7 cellular contexts compared by ENCODE assay signal in genomic region chr9:94156549-94157407, GRCh38.
A peak's percentile ranks its signal among the peaks of the same experiment; 100 is the strongest.
DNase-seq lines count a peak whose midpoint lies in the region; ATAC-seq and TF ChIP-seq lines count a peak whose summit lies in the region.

No MANE protein-coding gene starts in this region.

- no peaks in the 10 kb centered on the region for H3K36me3 ChIP-seq in vagina

- TF ChIP-seq POLR2A in vagina (IDR thresholded peaks at IDR 0.05), result no peak

- intact Hi-C loops in vagina (cut with DNase I), result no loop called here

- DNase-seq in M059J (ENCODE audit: low read depth) (peak; percentile 90), anterior cingulate cortex (lab: John Stamatoyannopoulos, UW) (peak in 43 of 58 donors; percentile 5 to 81 (median 37)), inferior parietal cortex (ENCODE audit: extremely low spot score) (peak; percentile 69), vagina (ENCODE audit: extremely low spot score in 2 of 2) (no peak)

- no peak for TF ChIP-seq CTCF in vagina (IDR thresholded peaks at IDR 0.05)

- H3K9me3 ChIP-seq in vagina, result no peaks in the 10 kb centered on the region

- ATAC-seq in HG03520 (IDR thresholded peaks at IDR 0.05; ENCODE audit: unreplicated experiment) (no peak), GM18861 (IDR thresholded peaks at IDR 0.05; ENCODE audit: unreplicated experiment) (no peak)

- no peaks in the 10 kb centered on the region for H3K27me3 ChIP-seq in vagina

- H3K4me1 ChIP-seq in vagina, result peaks cover 15% of the 10 kb centered on the region

- H3K27ac ChIP-seq in temporal lobe (ENCODE audit: low read depth, low read length) (peak overlapping the region; percentile 51), vagina (no peak overlapping the region)

- H3K4me3 ChIP-seq in vagina, result no peak overlapping the region

Comparison
In these comparisons a context has a peak if more than half of its experiments do, and no peak if none do; other contexts are left out.
1. DNase-seq: peak in M059J (single experiment), anterior cingulate cortex (43 of 58) and inferior parietal cortex (single experiment); none in vagina (0 of 2).